In the genomic region with DNA sequence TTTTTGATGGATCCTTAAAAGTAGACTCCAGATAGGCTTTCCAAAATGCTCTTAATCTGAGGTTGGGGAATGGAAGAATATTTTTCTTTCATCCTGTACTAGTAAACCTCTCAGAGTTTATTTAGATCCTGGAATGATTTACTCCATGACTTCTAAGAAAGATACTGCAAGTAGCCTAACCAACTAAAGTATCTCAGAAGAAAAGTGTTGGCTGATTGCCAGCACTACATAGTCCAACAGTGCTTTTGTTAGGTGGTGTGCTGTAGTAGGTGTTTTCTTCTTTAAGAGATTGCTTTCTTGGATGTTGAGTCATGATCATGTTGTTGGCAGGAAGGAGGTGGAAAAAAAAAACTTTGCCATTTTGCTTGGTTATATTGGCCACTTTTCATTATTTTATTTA, we compare ENCODE assay signal across 10 cellular contexts.
DNase-seq lines count a peak whose midpoint lies in the region; ATAC-seq, FAIRE-seq and TF ChIP-seq lines count a peak whose summit lies in the region.
"Had no signal": no experiment of that assay in that cellular context is flagged by ENCODE, and none has a peak within 500 bp of the region (broad histone marks: within the 10 kb centered on the region; RNA-seq: fewer than 3 reads in every experiment).

No MANE protein-coding gene starts in this region.

- H3K27me3 ChIP-seq in MG63 = no peaks in the 10 kb centered on the region
- no peaks in the 10 kb centered on the region for H3K27me3 ChIP-seq in bronchial epithelial cell (ENCODE audit: control insufficient read depth, insufficient read depth, low read length)
- H3K27me3 ChIP-seq: dorsolateral prefrontal cortex had no signal

- FAIRE-seq in bronchial epithelial cell (lab: Jason Lieb, UNC) = no peak

- no peaks in the 10 kb centered on the region for H3K36me3 ChIP-seq in MG63
- no peaks in the 10 kb centered on the region for H3K36me3 ChIP-seq in bronchial epithelial cell (ENCODE audit: control insufficient read depth, insufficient read depth, low read length)

- TF ChIP-seq CTCF in bronchial epithelial cell (IDR thresholded peaks at IDR 0.05; ENCODE audit: insufficient read depth, low read length, severe bottlenecking) = no peak

- H3K4me3 ChIP-seq in MG63 (no peak overlapping the region), bronchial epithelial cell (ENCODE audit: low read depth, low read length) (no peak overlapping the region)

- peak; percentile 36 for DNase-seq in DMS79 treated with DMSO at 0.1 percent for 48 hours (lab: John Stamatoyannopoulos, UW)
- peak; percentile 11 for DNase-seq in MG63
- peak; percentile 86 for DNase-seq in bronchial epithelial cell (ENCODE audit: low read depth)
- DNase-seq in myocyte (ENCODE audit: low read depth) = peak; percentile 37
- no peak for DNase-seq in COLO829 (ENCODE audit: low spot score)
- no peak for DNase-seq in NK-92 treated with Interleukin-12 subunit alpha and Interleukin-12 subunit beta, amount 100 ng/mL, for 24 hours (lab: John Stamatoyannopoulos, UW)
- DNase-seq: activated CD4-positive, alpha-beta memory T cell treated with anti-CD3 and anti-CD28 coated beads, Interleukin-2, amount 10 ng/mL, durations not matched to agents 7 days and 5 days; dorsolateral prefrontal cortex had no signal

- ATAC-seq in HG02642 (IDR thresholded peaks at IDR 0.05; ENCODE audit: poor library complexity, unreplicated experiment) (no peak), HG03520 (IDR thresholded peaks at IDR 0.05; ENCODE audit: unreplicated experiment) (no peak)

- H3K9me3 ChIP-seq in MG63 = no peaks in the 10 kb centered on the region

Comparison
In these comparisons a context has a peak if more than half of its experiments do, and no peak if none do; other contexts are left out.
1. DNase-seq: peak in DMS79 treated with DMSO at 0.1 percent for 48 hours (single experiment), MG63 (single experiment), bronchial epithelial cell (single experiment) and myocyte (single experiment); none in COLO829 (single experiment) and NK-92 treated with Interleukin-12 subunit alpha and Interleukin-12 subunit beta, amount 100 ng/mL, for 24 hours (single experiment).